ENCODE assay signal across 8 cellular contexts in the genomic region with DNA sequence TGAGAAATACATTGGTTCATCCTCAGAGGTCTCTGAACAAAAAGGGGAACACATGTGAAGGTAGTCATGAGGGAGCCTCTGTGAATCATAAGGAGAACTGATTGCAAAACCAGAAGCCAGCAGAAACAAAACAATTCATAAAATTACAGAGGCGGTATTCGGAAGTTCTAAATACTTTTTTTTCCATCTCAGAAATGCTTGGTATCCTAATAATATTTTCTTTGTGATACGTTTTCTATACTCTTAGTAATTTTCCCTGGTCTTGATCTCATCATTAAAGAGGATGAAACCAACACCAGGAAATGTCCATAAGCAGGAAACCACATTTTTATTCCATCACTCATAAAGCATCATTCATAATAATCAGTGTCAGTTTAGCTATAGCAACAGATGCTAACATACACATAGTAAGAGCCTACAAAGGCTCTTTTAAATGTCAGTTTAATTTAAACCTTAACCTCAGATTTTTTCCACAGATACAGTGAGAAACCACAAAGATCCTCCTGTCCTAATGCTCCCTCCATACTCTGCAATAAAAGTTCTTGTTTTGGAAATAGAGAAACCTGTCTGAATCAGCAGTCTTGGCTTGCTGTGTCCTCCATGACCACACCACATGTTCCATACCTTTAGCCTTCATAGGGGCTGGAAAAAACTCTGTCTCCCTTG. TPM values are rescaled to one million over a fixed set of nuclear protein-coding genes. Genes with fewer than 3 reads are reported as not detected.
DNase-seq lines count a peak whose midpoint lies in the region; ATAC-seq and TF ChIP-seq lines count a peak whose summit lies in the region.

No MANE protein-coding gene starts in this region.

- no peak for TF ChIP-seq CTCF in colonic mucosa (IDR thresholded peaks at IDR 0.05)

- H3K27me3 ChIP-seq in colonic mucosa: no peaks in the 10 kb centered on the region

- ATAC-seq in GM18511 (IDR thresholded peaks at IDR 0.05; ENCODE audit: unreplicated experiment) (peak; percentile 72), HG02642 (IDR thresholded peaks at IDR 0.05; ENCODE audit: poor library complexity, unreplicated experiment) (peak; percentile 64), GM21381 (IDR thresholded peaks at IDR 0.05; ENCODE audit: unreplicated experiment) (no peak)

- H3K9ac ChIP-seq in colonic mucosa (ENCODE audit: low read depth in 2 of 2, low read length in 2 of 2): no peak overlapping the region

- no peak overlapping the region for H3K4me3 ChIP-seq in colonic mucosa

- DNase-seq in colonic mucosa (no peak), pulmonary artery endothelial cell (ENCODE audit: low read depth, low spot score) (peak; percentile 63), UCSD-AML1 (lab: John Stamatoyannopoulos, UW; ENCODE audit: unreplicated experiment) (no peak)
- no peak for DNase-seq in stimulated activated CD4-positive, alpha-beta T cell treated with anti-CD3 and anti-CD28 coated beads, Interleukin-1b, Interleukin-23, amount 100 ng/mL, for 48 hours

- H3K4me1 ChIP-seq in colonic mucosa: no peaks in the 10 kb centered on the region

- intact Hi-C loops in colonic mucosa (cut with DNase I): no loop called here

- H3K27ac ChIP-seq in colonic mucosa: peak overlapping the region; percentile 3

- no peaks in the 10 kb centered on the region for H3K9me3 ChIP-seq in colonic mucosa

- H3K36me3 ChIP-seq in colonic mucosa: no peaks in the 10 kb centered on the region

TF ChIP-seq in PFSK-1, 5 proteins besides CTCF, POLR2A, EP300 and RAD21:
- TF ChIP-seq REST (IDR thresholded peaks at IDR 0.05; ENCODE audit: insufficient read depth in 1 of 2, low read depth in 2 of 2, low read length in 2 of 2) (no peak), TAF1 (IDR thresholded peaks at IDR 0.05; ENCODE audit: borderline replicate concordance, insufficient read depth, low read length) (peak; percentile 40; the same call in 1 of the 2 replicates)

RNA-seq across cellular contexts. Expression of gene SGK1, which starts 29.2 kb away (rescaled TPM):
- 22.7 TPM for polyA plus RNA-seq in PFSK-1 (2012; ENCODE audit: insufficient read length, low read depth)
- total RNA-seq in colonic mucosa (10 to 100 TPM; 12.0 to 41.5 TPM), pulmonary artery endothelial cell (242 and 273 TPM in 2 replicates)
